ENCODE assay signal across 27 cellular contexts in the genomic region with DNA sequence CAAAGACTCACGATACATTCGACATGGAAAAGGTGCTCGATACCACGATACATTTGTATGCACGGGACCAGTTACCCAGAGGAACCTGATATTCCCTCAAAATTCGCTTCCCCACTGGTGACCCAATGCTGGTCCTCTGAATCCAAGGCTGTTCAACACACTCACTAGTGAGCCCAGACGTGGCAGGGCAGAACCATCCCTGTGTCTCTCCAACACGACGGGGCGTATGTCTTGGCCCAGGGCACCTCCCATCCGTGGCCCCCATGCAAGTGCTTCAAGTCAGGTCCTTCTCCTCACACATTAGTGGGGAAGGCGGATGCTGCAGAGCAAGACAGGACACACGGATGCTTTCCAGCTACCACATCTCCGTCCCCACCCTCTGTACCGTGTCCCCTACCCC.
"Had no signal": no experiment of that assay in that cellular context is flagged by ENCODE, and none has a peak within 500 bp of the region (broad histone marks: within the 10 kb centered on the region; RNA-seq: fewer than 3 reads in every experiment).

No MANE protein-coding gene starts in this region.

- H3K9me3 ChIP-seq: stomach, suprapubic skin, testis, thoracic aorta, thyroid gland, tibial artery, tibial nerve, transverse colon, upper lobe of left lung, upper lobe of right lung, uterus, vagina had no signal

- H3K4me1 ChIP-seq: tibial artery, transverse colon, upper lobe of right lung, uterus had no signal

- DNase-seq: stimulated activated CD4-positive, alpha-beta T cell treated with anti-CD3 and anti-CD28 coated beads, Interleukin-2, amount 100 ng/mL, for 24 hours; stimulated activated CD4-positive, alpha-beta T cell treated with anti-CD3 and anti-CD28 coated beads, Interleukin-2, amount 100 ng/mL, for 48 hours; stimulated activated CD4-positive, alpha-beta T cell treated with anti-CD3 and anti-CD28 coated beads, Interleukin-4, amount 100 ng/mL, for 1 hour; stimulated activated CD4-positive, alpha-beta T cell treated with anti-CD3 and anti-CD28 coated beads, Interleukin-4, amount 100 ng/mL, for 24 hours; stimulated activated CD4-positive, alpha-beta T cell treated with anti-CD3 and anti-CD28 coated beads, Interleukin-4, amount 100 ng/mL, for 4 hours; stimulated activated CD8-positive, alpha-beta memory T cell treated with anti-CD3 and anti-CD28 coated beads, Interleukin-4, amount 100 ng/mL, for 48 hours; stimulated activated naive B cell treated with anti-CD40 and anti-IgM and Interleukin-4, amounts not matched to agents 10 μg/mL and 1 μg/mL and 100 μg/mL, for 72 hours; stimulated activated naive CD4-positive, alpha-beta T cell; stimulated activated naive CD4-positive, alpha-beta T cell treated with Interleukin-2 at 50 U/mL for 16 hours; stomach; substantia nigra; testis; thyroid gland; tibial artery; transverse colon; trophoblast cell; upper lobe of left lung; upper lobe of right lung; uterus had no signal

- H3K9me3 Mint-ChIP-seq: stimulated activated effector memory CD8-positive, alpha-beta T cell treated with anti-CD3 and anti-CD28 coated beads, Interleukin-12 subunit alpha, Interleukin-12 subunit beta, amount 100 ng/mL, for 72 hours; stimulated activated memory B cell treated with anti-CD40 and anti-IgM and Interleukin-4, amounts not matched to agents 10 μg/mL and 1 μg/mL and 100 μg/mL, for 72 hours; stimulated activated naive B cell treated with anti-CD40 and anti-IgM and Interleukin-4, amounts not matched to agents 10 μg/mL and 1 μg/mL and 100 μg/mL, for 72 hours; stimulated activated naive CD8-positive, alpha-beta T cell treated with anti-CD3 and anti-CD28 coated beads, Interleukin-15, Interleukin-2, amounts not matched to agents 100 ng/mL and 50 ng/mL, for 24 hours; type B pancreatic cell had no signal

- H3K27me3 ChIP-seq: testis, thyroid gland, upper lobe of left lung, uterus, vagina had no signal

- H3K4me3 ChIP-seq: stomach, suprapubic skin, testis, thoracic aorta, thyroid gland, tibial artery, tibial nerve, transverse colon, upper lobe of left lung, upper lobe of right lung, uterus, vagina had no signal

- ATAC-seq: stimulated activated effector memory CD8-positive, alpha-beta T cell treated with anti-CD3 and anti-CD28 coated beads, Interleukin-12 subunit alpha, Interleukin-12 subunit beta, amount 100 ng/mL, for 72 hours; stimulated activated memory B cell treated with anti-CD40 and anti-IgM and Interleukin-4, amounts not matched to agents 10 μg/mL and 1 μg/mL and 100 μg/mL, for 72 hours; stimulated activated naive B cell treated with anti-CD40 and anti-IgM and Interleukin-4, amounts not matched to agents 10 μg/mL and 1 μg/mL and 100 μg/mL, for 72 hours; upper lobe of right lung had no signal

- H3K36me3 ChIP-seq: stomach, suprapubic skin, thoracic aorta, thyroid gland, tibial artery, tibial nerve, transverse colon, upper lobe of left lung, upper lobe of right lung, uterus, vagina had no signal

- H3K4me3 Mint-ChIP-seq: stimulated activated effector memory CD8-positive, alpha-beta T cell treated with anti-CD3 and anti-CD28 coated beads, Interleukin-12 subunit alpha, Interleukin-12 subunit beta, amount 100 ng/mL, for 72 hours; stimulated activated memory B cell treated with anti-CD40 and anti-IgM and Interleukin-4, amounts not matched to agents 10 μg/mL and 1 μg/mL and 100 μg/mL, for 72 hours; stimulated activated naive B cell treated with anti-CD40 and anti-IgM and Interleukin-4, amounts not matched to agents 10 μg/mL and 1 μg/mL and 100 μg/mL, for 72 hours; stimulated activated naive CD8-positive, alpha-beta T cell treated with anti-CD3 and anti-CD28 coated beads, Interleukin-15, Interleukin-2, amounts not matched to agents 100 ng/mL and 50 ng/mL, for 24 hours; type B pancreatic cell had no signal

- H3K4me1 Mint-ChIP-seq: stimulated activated effector memory CD8-positive, alpha-beta T cell treated with anti-CD3 and anti-CD28 coated beads, Interleukin-12 subunit alpha, Interleukin-12 subunit beta, amount 100 ng/mL, for 72 hours; stimulated activated memory B cell treated with anti-CD40 and anti-IgM and Interleukin-4, amounts not matched to agents 10 μg/mL and 1 μg/mL and 100 μg/mL, for 72 hours had no signal

- H3K27ac ChIP-seq: stomach, suprapubic skin, testis, thoracic aorta, thyroid gland, tibial artery, tibial nerve, transverse colon, upper lobe of left lung, upper lobe of right lung, uterus, vagina had no signal

- H3K27ac Mint-ChIP-seq: stimulated activated effector memory CD8-positive, alpha-beta T cell treated with anti-CD3 and anti-CD28 coated beads, Interleukin-12 subunit alpha, Interleukin-12 subunit beta, amount 100 ng/mL, for 72 hours; stimulated activated memory B cell treated with anti-CD40 and anti-IgM and Interleukin-4, amounts not matched to agents 10 μg/mL and 1 μg/mL and 100 μg/mL, for 72 hours; stimulated activated naive B cell treated with anti-CD40 and anti-IgM and Interleukin-4, amounts not matched to agents 10 μg/mL and 1 μg/mL and 100 μg/mL, for 72 hours; stimulated activated naive CD8-positive, alpha-beta T cell treated with anti-CD3 and anti-CD28 coated beads, Interleukin-15, Interleukin-2, amounts not matched to agents 100 ng/mL and 50 ng/mL, for 24 hours; type B pancreatic cell had no signal
